18 cellular contexts compared by ENCODE assay signal in genomic region chr4:153081693-153082092, GRCh38.
"Had no signal": no experiment of that assay in that cellular context is flagged by ENCODE, and none has a peak within 500 bp of the region (broad histone marks: within the 10 kb centered on the region; RNA-seq: fewer than 3 reads in every experiment).

No MANE protein-coding gene starts in this region.

- H3K4me3 Mint-ChIP-seq: central memory CD8-positive, alpha-beta T cell; dendritic cell treated with granulocyte-macrophage colony-stimulating factor and Interleukin-4, amounts not matched to agents 40 ng/mL and 50 ng/mL, for 4 days had no signal

- H3K27ac ChIP-seq: body of pancreas had no signal

- H3K27me3 ChIP-seq: body of pancreas had no signal

- H3K9me3 Mint-ChIP-seq: central memory CD8-positive, alpha-beta T cell; dendritic cell treated with granulocyte-macrophage colony-stimulating factor and Interleukin-4, amounts not matched to agents 40 ng/mL and 50 ng/mL, for 4 days had no signal

- H3K4me3 ChIP-seq: body of pancreas had no signal

- ATAC-seq: activated naive CD4-positive, alpha-beta T cell treated with anti-CD3 and anti-CD28 coated beads, Interleukin-2, amount 50 U/mL, for 72 hours; body of pancreas had no signal

- DNase-seq: activated CD4-positive, alpha-beta T cell treated with anti-CD3 and anti-CD28 coated beads, Interleukin-2, amount 50 U/mL, for 48 hours; activated CD4-positive, CD25-positive, alpha-beta regulatory T cell treated with anti-CD3 and anti-CD28 coated beads, Interleukin-2, amount 50 U/mL, for 72 hours; activated CD8-positive, alpha-beta memory T cell treated with anti-CD3 and anti-CD28 coated beads, Interleukin-2, amount 50 U/mL, for 4 hours; activated effector memory CD4-positive, alpha-beta T cell treated with anti-CD3 and anti-CD28 coated beads, Interleukin-2, amount 50 U/mL, for 16 hours; activated T-cell treated with anti-CD3 and anti-CD28 coated beads, Interleukin-2, amount 50 U/mL, for 48 hours; amygdala; body of pancreas; effector memory CD4-positive, alpha-beta T cell; foreskin melanocyte; head of caudate nucleus; posterior cingulate gyrus; stimulated activated CD4-positive, alpha-beta T cell treated with anti-CD3 and anti-CD28 coated beads, Interleukin-15, amount 100 ng/mL, for 24 hours; stimulated activated CD4-positive, alpha-beta T cell treated with anti-CD3 and anti-CD28 coated beads, Interleukin-4, amount 100 ng/mL, for 24 hours; stimulated activated naive CD8-positive, alpha-beta T cell treated with anti-CD3 and anti-CD28 coated beads, Interleukin-15, amount 100 ng/mL, for 72 hours; T1000 had no signal

- H3K27ac Mint-ChIP-seq: activated naive CD4-positive, alpha-beta T cell treated with anti-CD3 and anti-CD28 coated beads, Interleukin-2, amount 50 U/mL, for 72 hours; dendritic cell treated with granulocyte-macrophage colony-stimulating factor and Interleukin-4, amounts not matched to agents 40 ng/mL and 50 ng/mL, for 4 days; stimulated activated naive CD8-positive, alpha-beta T cell treated with anti-CD3 and anti-CD28 coated beads, Interleukin-15, amount 100 ng/mL, for 72 hours had no signal

- H3K9me3 ChIP-seq: body of pancreas had no signal
